Comparison of ENCODE assay signal across 8 cellular contexts in genomic region chr2:177758591-177759371, GRCh38.
DNase-seq lines count a peak whose midpoint lies in the region; ATAC-seq lines count a peak whose summit lies in the region.

No MANE protein-coding gene starts in this region.

- no peak for ATAC-seq in HG03457 (IDR thresholded peaks at IDR 0.05; ENCODE audit: unreplicated experiment)
- ATAC-seq in HG02852 (IDR thresholded peaks at IDR 0.05; ENCODE audit: unreplicated experiment) = no peak

- peak; percentile 7 for DNase-seq in NCI-H1092 treated with DMSO at 0.1 percent for 48 hours (lab: John Stamatoyannopoulos, UW)
- no peak for DNase-seq in NCI-H1092 (lab: John Stamatoyannopoulos, UW)
- DNase-seq in NCI-H2227 treated with DMSO at 0.1 percent for 48 hours (lab: John Stamatoyannopoulos, UW) = peak; percentile 77
- peak; percentile 28 for DNase-seq in cerebellum (ENCODE audit: low spot score)
- DNase-seq in lung microvascular endothelial cell (ENCODE audit: low read depth in 2 of 2) = peak; percentile 61 to 86
- DNase-seq in GM19238 (ENCODE audit: insufficient read length, low spot score) = no peak

Comparison
In these comparisons a context has a peak if more than half of its experiments do, and no peak if none do; other contexts are left out.
1. DNase-seq: peak in NCI-H1092 treated with DMSO at 0.1 percent for 48 hours (single experiment), NCI-H2227 treated with DMSO at 0.1 percent for 48 hours (single experiment), cerebellum (single experiment) and lung microvascular endothelial cell (2 of 2); none in NCI-H1092 (single experiment) and GM19238 (single experiment).